ENCODE assay signal across 15 cellular contexts in the genomic region with DNA sequence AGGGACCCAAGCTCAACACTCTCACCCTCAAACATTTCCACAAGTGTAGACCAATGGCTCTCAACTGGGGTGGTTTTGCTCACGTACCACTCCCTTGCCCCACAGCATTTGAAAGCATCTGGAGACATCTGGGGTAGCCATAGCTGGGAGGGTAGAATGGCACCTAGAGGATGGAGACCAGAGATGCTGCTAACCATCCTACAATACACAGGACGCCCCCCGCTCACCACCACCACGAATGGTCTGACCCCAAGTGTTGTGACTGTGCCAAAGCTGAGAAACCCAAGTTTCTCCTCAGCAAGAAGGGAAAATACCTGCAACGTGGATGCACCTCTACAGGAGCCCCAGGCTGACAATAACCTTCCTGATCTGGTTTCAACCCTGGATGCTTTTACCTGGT. TPM values are rescaled to one million over a fixed set of nuclear protein-coding genes. Genes with fewer than 3 reads are reported as not detected.
DNase-seq lines count a peak whose midpoint lies in the region; ATAC-seq, FAIRE-seq and TF ChIP-seq lines count a peak whose summit lies in the region.
"Not testable (repeated sequence)": the region's sequence is repeated elsewhere in the genome, so short reads cannot be mapped to it uniquely, and the experiment has no call there.
"Had no signal": no experiment of that assay in that cellular context is flagged by ENCODE, and none has a peak within 500 bp of the region (broad histone marks: within the 10 kb centered on the region; RNA-seq: fewer than 3 reads in every experiment).

No MANE protein-coding gene starts in this region.

- not testable (repeated sequence) for H3K9me3 ChIP-seq in upper lobe of right lung

- not testable (repeated sequence) for H3K27ac ChIP-seq in upper lobe of right lung

- not testable (repeated sequence) for H3K36me3 ChIP-seq in upper lobe of right lung

- DNase-seq in sciatic nerve (ENCODE audit: low spot score), result peak; percentile 51
- peak; percentile 0 for DNase-seq in superior temporal gyrus (ENCODE audit: extremely low spot score)
- DNase-seq in upper lobe of right lung, result peak; percentile 39
- not testable (repeated sequence) for DNase-seq in urothelium cell line (ENCODE audit: low spot score)

- peak; percentile 56 for FAIRE-seq in urothelium cell line (lab: Jason Lieb, UNC)

- H3K27me3 ChIP-seq in upper lobe of right lung, result not testable (repeated sequence)

- ATAC-seq in sciatic nerve, upper lobe of right lung: not testable (repeated sequence)

- not testable (repeated sequence) for H3K4me3 ChIP-seq in upper lobe of right lung

- TF ChIP-seq CTCF in upper lobe of right lung (IDR thresholded peaks at IDR 0.05), result not testable (repeated sequence)

- intact Hi-C loops in sciatic nerve (cut with DNase I); upper lobe of right lung (cut with DNase I): not testable (repeated sequence)

- not testable (repeated sequence) for H3K4me1 ChIP-seq in upper lobe of right lung

RNA-seq across cellular contexts. Expression of a gene that starts 24.7 kb away (rescaled TPM):
- total RNA-seq in sciatic nerve (not detected), upper lobe of right lung (not detected)
- total RNA-seq: A172; A673; B cell; Caco-2; Calu3; CD4-positive, alpha-beta memory T cell; CD4-positive, alpha-beta T cell; CD4-positive, CD25-positive, alpha-beta regulatory T cell; CD8-positive, alpha-beta memory T cell; CD8-positive, alpha-beta T cell; Daoy had no signal
